ENCODE assay signal across 1 cellular context in genomic region chr1:229273507-229274232, GRCh38.
TF ChIP-seq lines count a peak whose summit lies in the region.

No MANE protein-coding gene starts in this region.

TF ChIP-seq in HepG2, 621 proteins besides CTCF, POLR2A, EP300 and RAD21 (continued from another document and continues in another):
- TF ChIP-seq ZBTB40 (IDR thresholded peaks at IDR 0.05) (no peak), ZBTB40 (CRISPR knock-in tag; IDR thresholded peaks at IDR 0.05) (peak; percentile 42; the same call in 1 of the 2 replicates), ZNF639 (CRISPR knock-in tag; conservative IDR thresholded peaks at IDR 0.05) (peak; percentile 44; the same call in 1 of the 2 replicates), DMAP1 (CRISPR knock-in tag; IDR thresholded peaks at IDR 0.05) (peak; percentile 64; the same call in 1 of the 2 replicates), MBNL3 (CRISPR knock-in tag; conservative IDR thresholded peaks at IDR 0.05) (no peak), ZNF609 (CRISPR knock-in tag; IDR thresholded peaks at IDR 0.05; ENCODE audit: borderline replicate concordance) (peak; percentile 68; the same call in 1 of the 2 replicates), HDAC2 (CRISPR knock-in tag; IDR thresholded peaks at IDR 0.05) (peak; percentile 89), IRF1 (CRISPR knock-in tag; IDR thresholded peaks at IDR 0.05; ENCODE audit: low read depth) (no peak), SMARCE1 (IDR thresholded peaks at IDR 0.05; ENCODE audit: borderline replicate concordance) (no peak), ZNF691 (CRISPR knock-in tag; IDR thresholded peaks at IDR 0.05; ENCODE audit: borderline replicate concordance, low read depth) (no peak), ZNF263 (CRISPR knock-in tag; IDR thresholded peaks at IDR 0.05) (peak; percentile 63), ARNTL (CRISPR knock-in tag; IDR thresholded peaks at IDR 0.05) (peak; percentile 61; the same call in 1 of the 2 replicates), SIN3B (IDR thresholded peaks at IDR 0.05; ENCODE audit: low read length) (no peak), ZBTB4 (CRISPR knock-in tag; IDR thresholded peaks at IDR 0.05; ENCODE audit: borderline replicate concordance) (no peak), ARID2 (CRISPR knock-in tag; IDR thresholded peaks at IDR 0.05; ENCODE audit: borderline replicate concordance) (peak; percentile 49; the same call in 1 of the 2 replicates), ZNF251 (CRISPR knock-in tag; IDR thresholded peaks at IDR 0.05) (no peak), XBP1 (CRISPR knock-in tag; IDR thresholded peaks at IDR 0.05) (no peak), THAP11 (CRISPR knock-in tag; IDR thresholded peaks at IDR 0.05) (peak; percentile 66; the same call in 1 of the 2 replicates), ZNF800 (CRISPR knock-in tag; IDR thresholded peaks at IDR 0.05) (no peak), SIX4 (CRISPR knock-in tag; IDR thresholded peaks at IDR 0.05) (0 out of 2 replicates have a peak, but pooled peaks have one; percentile 37), POGZ (CRISPR knock-in tag; IDR thresholded peaks at IDR 0.05) (peak; percentile 77; the same call in 1 of the 2 replicates), KAT7 (CRISPR knock-in tag; IDR thresholded peaks at IDR 0.05; ENCODE audit: borderline replicate concordance) (peak; percentile 69), ZNF468 (CRISPR knock-in tag; IDR thresholded peaks at IDR 0.05) (no peak), TGIF2 (CRISPR knock-in tag; IDR thresholded peaks at IDR 0.05) (peak; percentile 82), SAP130 (CRISPR knock-in tag; IDR thresholded peaks at IDR 0.05; ENCODE audit: low read depth) (peak; percentile 96), CEBPB (IDR thresholded peaks at IDR 0.05; ENCODE audit: borderline replicate concordance, low read depth, low read length) (peak; percentile 25; the same call in 1 of the 2 replicates)
